12 cellular contexts compared by ENCODE assay signal in genomic region chr1:27529638-27530018, GRCh38. TPM values are rescaled to one million over a fixed set of nuclear protein-coding genes. Genes with fewer than 3 reads are reported as not detected.
DNase-seq lines count a peak whose midpoint lies in the region; ATAC-seq and TF ChIP-seq lines count a peak whose summit lies in the region.
"Had no signal": no experiment of that assay in that cellular context is flagged by ENCODE, and none has a peak within 500 bp of the region (broad histone marks: within the 10 kb centered on the region; RNA-seq: fewer than 3 reads in every experiment).

No MANE protein-coding gene starts in this region.

- peak overlapping the region; percentile 86 for H3K27ac ChIP-seq in caudate nucleus (ENCODE audit: low read depth, low read length)

- in situ Hi-C loops in GM13976 (cut with MboI; ENCODE audit: low sequenced_read_pairs, unreplicated experiment) = no loop called here

- TF ChIP-seq CTCF in type B pancreatic cell (conservative IDR thresholded peaks at IDR 0.05) (no peak), GM13976 (IDR thresholded peaks at IDR 0.05; ENCODE audit: borderline replicate concordance, control extremely low read depth, extremely low read depth, insufficient read depth, missing control alignments) (no peak)

- H3K27ac Mint-ChIP-seq in activated naive CD4-positive, alpha-beta T cell treated with anti-CD3 and anti-CD28 coated beads, Interleukin-2, amount 50 U/mL, for 24 hours = peak overlapping the region; percentile 42
- peak overlapping the region in 9 of 10 donors; percentile 75 to 95 (median 87) for H3K27ac Mint-ChIP-seq in naive thymus-derived CD8-positive, alpha-beta T cell
- H3K27ac Mint-ChIP-seq in type B pancreatic cell = peak overlapping the region; percentile 95
- H3K27ac Mint-ChIP-seq: activated naive CD4-positive, alpha-beta T cell treated with anti-CD3 and anti-CD28 coated beads, Interleukin-2, amount 50 U/mL, for 72 hours; stimulated activated naive CD8-positive, alpha-beta T cell treated with anti-CD3 and anti-CD28 coated beads, Interleukin-15, Interleukin-2, amounts not matched to agents 100 ng/mL and 50 ng/mL, for 24 hours had no signal

- no peaks in the 10 kb centered on the region for H3K36me3 Mint-ChIP-seq in activated naive CD4-positive, alpha-beta T cell treated with anti-CD3 and anti-CD28 coated beads, Interleukin-2, amount 50 U/mL, for 24 hours
- peaks cover 0 to 23% (median 5%) of the 10 kb centered on the region in 3 donors for H3K36me3 Mint-ChIP-seq in naive thymus-derived CD8-positive, alpha-beta T cell
- H3K36me3 Mint-ChIP-seq in type B pancreatic cell = peaks cover 16% of the 10 kb centered on the region

- no peaks in the 10 kb centered on the region for H3K27me3 Mint-ChIP-seq in activated naive CD4-positive, alpha-beta T cell treated with anti-CD3 and anti-CD28 coated beads, Interleukin-2, amount 50 U/mL, for 24 hours
- no peaks in the 10 kb centered on the region for H3K27me3 Mint-ChIP-seq in naive thymus-derived CD8-positive, alpha-beta T cell
- no peaks in the 10 kb centered on the region for H3K27me3 Mint-ChIP-seq in type B pancreatic cell
- H3K27me3 Mint-ChIP-seq: stimulated activated naive CD8-positive, alpha-beta T cell treated with anti-CD3 and anti-CD28 coated beads, Interleukin-15, Interleukin-2, amounts not matched to agents 100 ng/mL and 50 ng/mL, for 24 hours had no signal

- peaks cover 51% of the 10 kb centered on the region for H3K4me1 Mint-ChIP-seq in activated naive CD4-positive, alpha-beta T cell treated with anti-CD3 and anti-CD28 coated beads, Interleukin-2, amount 50 U/mL, for 24 hours
- peaks cover 47 to 65% (median 61%) of the 10 kb centered on the region in 4 donors for H3K4me1 Mint-ChIP-seq in naive thymus-derived CD8-positive, alpha-beta T cell
- peaks cover 54% of the 10 kb centered on the region for H3K4me1 Mint-ChIP-seq in type B pancreatic cell (ENCODE audit: unreplicated experiment)

- no peak for DNase-seq in activated naive CD4-positive, alpha-beta T cell treated with anti-CD3 and anti-CD28 coated beads, Interleukin-2, amount 50 U/mL, for 16 hours
- DNase-seq in caudate nucleus (lab: John Stamatoyannopoulos, UW) = no peak
- no peak for DNase-seq in naive thymus-derived CD8-positive, alpha-beta T cell
- no peak for DNase-seq in type B pancreatic cell (ENCODE audit: extremely low spot score, unreplicated experiment)
- no peak for DNase-seq in activated T-cell treated with anti-CD3 and anti-CD28 coated beads, Interleukin-2, amount 50 U/mL, for 48 hours
- DNase-seq in GM13976 (ENCODE audit: low spot score) = no peak
- DNase-seq in HPDE6-E6E7 (ENCODE audit: extremely low spot score) = no peak
- DNase-seq: GOT3, T-helper 9 cell had no signal

- H3K4me3 Mint-ChIP-seq in activated naive CD4-positive, alpha-beta T cell treated with anti-CD3 and anti-CD28 coated beads, Interleukin-2, amount 50 U/mL, for 24 hours = peak overlapping the region; percentile 32
- H3K4me3 Mint-ChIP-seq in naive thymus-derived CD8-positive, alpha-beta T cell = peak overlapping the region in 9 of 10 donors; percentile 35 to 97 (median 70)
- H3K4me3 Mint-ChIP-seq in type B pancreatic cell = peak overlapping the region; percentile 91
- H3K4me3 Mint-ChIP-seq: stimulated activated naive CD8-positive, alpha-beta T cell treated with anti-CD3 and anti-CD28 coated beads, Interleukin-15, Interleukin-2, amounts not matched to agents 100 ng/mL and 50 ng/mL, for 24 hours had no signal

- POLR2A ChIA-PET in naive thymus-derived CD8-positive, alpha-beta T cell (lab: Charles Lee) = no interaction called here

- ATAC-seq in naive thymus-derived CD8-positive, alpha-beta T cell = no peak
- ATAC-seq: activated naive CD4-positive, alpha-beta T cell treated with anti-CD3 and anti-CD28 coated beads, Interleukin-2, amount 50 U/mL, for 72 hours had no signal

- no peaks in the 10 kb centered on the region for H3K9me3 Mint-ChIP-seq in activated naive CD4-positive, alpha-beta T cell treated with anti-CD3 and anti-CD28 coated beads, Interleukin-2, amount 50 U/mL, for 24 hours
- no peaks in the 10 kb centered on the region for H3K9me3 Mint-ChIP-seq in naive thymus-derived CD8-positive, alpha-beta T cell
- H3K9me3 Mint-ChIP-seq in type B pancreatic cell = no peaks in the 10 kb centered on the region
- H3K9me3 Mint-ChIP-seq: activated naive CD4-positive, alpha-beta T cell treated with anti-CD3 and anti-CD28 coated beads, Interleukin-2, amount 50 U/mL, for 72 hours; stimulated activated naive CD8-positive, alpha-beta T cell treated with anti-CD3 and anti-CD28 coated beads, Interleukin-15, Interleukin-2, amounts not matched to agents 100 ng/mL and 50 ng/mL, for 24 hours had no signal

RNA-seq across cellular contexts. Expression of gene WASF2, which starts 39.7 kb away (rescaled TPM):
- 100 to 1,000 TPM; 183 to 185 TPM for total RNA-seq in naive thymus-derived CD8-positive, alpha-beta T cell
- polyA plus RNA-seq in naive thymus-derived CD8-positive, alpha-beta T cell = 10 to 100 TPM; 54.8 to 68.9 (median 68.5) TPM
- total RNA-seq in type B pancreatic cell (ENCODE audit: low replicate concordance) = 113 and 123 TPM in 2 replicates

Comparison
In these comparisons a context has a peak if more than half of its experiments do, and no peak if none do; other contexts are left out.
1. H3K27ac Mint-ChIP-seq: peak in every context shown above with its lines; median percentile 95 in type B pancreatic cell; 87 in naive thymus-derived CD8-positive, alpha-beta T cell; 42 in activated naive CD4-positive, alpha-beta T cell treated with anti-CD3 and anti-CD28 coated beads, Interleukin-2, amount 50 U/mL, for 24 hours.
2. H3K4me3 Mint-ChIP-seq: peak in every context shown above with its lines; median percentile 91 in type B pancreatic cell; 70 in naive thymus-derived CD8-positive, alpha-beta T cell; 32 in activated naive CD4-positive, alpha-beta T cell treated with anti-CD3 and anti-CD28 coated beads, Interleukin-2, amount 50 U/mL, for 24 hours.